In genomic region chr6:167760979-167761793, GRCh38 we compare ENCODE assay signal across 9 cellular contexts.
DNase-seq lines count a peak whose midpoint lies in the region; ATAC-seq and TF ChIP-seq lines count a peak whose summit lies in the region.
"Had no signal": no experiment of that assay in that cellular context is flagged by ENCODE, and none has a peak within 500 bp of the region (broad histone marks: within the 10 kb centered on the region; RNA-seq: fewer than 3 reads in every experiment).

No MANE protein-coding gene starts in this region.

- no peaks in the 10 kb centered on the region for H3K36me3 Mint-ChIP-seq in natural killer cell treated with Interleukin-12 subunit alpha and Interleukin-12 subunit beta and Interleukin-15 and Interleukin-18, amount 100 ng/mL, for 72 hours
- no peaks in the 10 kb centered on the region for H3K36me3 Mint-ChIP-seq in natural killer cell

- peaks cover 7 to 16% of the 10 kb centered on the region in 2 donors for H3K27me3 Mint-ChIP-seq in natural killer cell treated with Interleukin-12 subunit alpha and Interleukin-12 subunit beta and Interleukin-15 and Interleukin-18, amount 100 ng/mL, for 72 hours
- H3K27me3 Mint-ChIP-seq in natural killer cell (ENCODE audit: low read depth in 2 of 2): no peaks in the 10 kb centered on the region

- no peak overlapping the region for H3K4me2 ChIP-seq in osteoblast (ENCODE audit: insufficient read depth, low read length)

- H3K9me3 Mint-ChIP-seq in natural killer cell treated with Interleukin-12 subunit alpha and Interleukin-12 subunit beta and Interleukin-15 and Interleukin-18, amount 100 ng/mL, for 72 hours: no peaks in the 10 kb centered on the region
- H3K9me3 Mint-ChIP-seq in natural killer cell: no peaks in the 10 kb centered on the region

- peak; percentile 5 to 12 for ATAC-seq in natural killer cell treated with Interleukin-12 subunit alpha and Interleukin-12 subunit beta and Interleukin-15 and Interleukin-18, amount 100 ng/mL, for 72 hours
- no peak for ATAC-seq in natural killer cell
- ATAC-seq in heart right ventricle: peak; percentile 75 to 92 (median 84)
- no peak for ATAC-seq in HG02885 (IDR thresholded peaks at IDR 0.05; ENCODE audit: poor library complexity, unreplicated experiment)
- ATAC-seq in GM19395 (IDR thresholded peaks at IDR 0.05; ENCODE audit: unreplicated experiment): no peak

- intact Hi-C loops in natural killer cell (cut with micrococcal nuclease): no loop called here
- intact Hi-C loops in heart right ventricle (cut with DNase I): no loop called here
- intact Hi-C loops in uterus (cut with DNase I; ENCODE audit: low total_unique reads): no loop called here

- no peak for TF ChIP-seq CTCF in natural killer cell (IDR thresholded peaks at IDR 0.05)
- no peak for TF ChIP-seq CTCF in heart right ventricle (IDR thresholded peaks at IDR 0.05)
- TF ChIP-seq CTCF in osteoblast (IDR thresholded peaks at IDR 0.05; ENCODE audit: extremely low read depth, low read depth, low read length): no peak
- no peak for TF ChIP-seq CTCF in uterus (IDR thresholded peaks at IDR 0.05)

- no peak overlapping the region for H3K27ac Mint-ChIP-seq in natural killer cell treated with Interleukin-12 subunit alpha and Interleukin-12 subunit beta and Interleukin-15 and Interleukin-18, amount 100 ng/mL, for 72 hours
- H3K27ac Mint-ChIP-seq in natural killer cell: no peak overlapping the region

- H3K79me2 ChIP-seq in osteoblast (ENCODE audit: insufficient read depth, low read length): no peaks in the 10 kb centered on the region

- peaks cover 0 to 20% (median 7%) of the 10 kb centered on the region in 9 donors for H3K4me1 ChIP-seq in heart right ventricle
- no peaks in the 10 kb centered on the region for H3K4me1 ChIP-seq in osteoblast (ENCODE audit: insufficient read depth, low read length)
- peaks cover 0 to 7% of the 10 kb centered on the region in 2 donors for H3K4me1 ChIP-seq in uterus

- DNase-seq in natural killer cell treated with Interleukin-12 subunit alpha and Interleukin-12 subunit beta and Interleukin-15 and Interleukin-18, amount 100 ng/mL, for 72 hours (ENCODE audit: low spot score): no peak
- no peak for DNase-seq in natural killer cell
- DNase-seq in heart right ventricle: peak; percentile 53 to 60
- DNase-seq in osteoblast (ENCODE audit: insufficient read length, low spot score, missing footprints): peak; percentile 58
- DNase-seq in uterus: peak; percentile 48 to 59
- no peak for DNase-seq in MV-4-11 (lab: John Stamatoyannopoulos, UW)
- DNase-seq: glutamatergic neuron had no signal

- H3K4me1 Mint-ChIP-seq in natural killer cell treated with Interleukin-12 subunit alpha and Interleukin-12 subunit beta and Interleukin-15 and Interleukin-18, amount 100 ng/mL, for 72 hours (ENCODE audit: low read depth in 2 of 2): no peaks in the 10 kb centered on the region
- no peaks in the 10 kb centered on the region for H3K4me1 Mint-ChIP-seq in natural killer cell

- H3K4me3 ChIP-seq in heart right ventricle (no peak overlapping the region), osteoblast (ENCODE audit: insufficient read depth, low read length) (no peak overlapping the region), uterus (no peak overlapping the region)

- H3K9me3 ChIP-seq in heart right ventricle: no peaks in the 10 kb centered on the region
- H3K9me3 ChIP-seq in osteoblast (ENCODE audit: low read depth, low read length): no peaks in the 10 kb centered on the region
- H3K9me3 ChIP-seq in uterus: no peaks in the 10 kb centered on the region

- H3K36me3 ChIP-seq in heart right ventricle (no peaks in the 10 kb centered on the region), osteoblast (ENCODE audit: insufficient read depth, low read length) (no peaks in the 10 kb centered on the region), uterus (no peaks in the 10 kb centered on the region)

- H3K4me3 Mint-ChIP-seq in natural killer cell treated with Interleukin-12 subunit alpha and Interleukin-12 subunit beta and Interleukin-15 and Interleukin-18, amount 100 ng/mL, for 72 hours: no peak overlapping the region
- no peak overlapping the region for H3K4me3 Mint-ChIP-seq in natural killer cell

- no peaks in the 10 kb centered on the region for H4K20me1 ChIP-seq in osteoblast (ENCODE audit: insufficient read depth, low read length)

- no peak for TF ChIP-seq POLR2A in uterus (IDR thresholded peaks at IDR 0.05)

- H3K27me3 ChIP-seq in heart right ventricle (peaks cover 0 to 12% (median 0%) of the 10 kb centered on the region in 7 donors), osteoblast (ENCODE audit: insufficient read depth, low read length) (no peaks in the 10 kb centered on the region), uterus (no peaks in the 10 kb centered on the region)

- 55 to 56% methylated on average over 18 of the region's 18 CpGs for WGBS in heart right ventricle, 2 donors

- H3K27ac ChIP-seq in heart right ventricle: peak overlapping the region in 2 of 10 donors; percentile 31
- no peak overlapping the region for H3K27ac ChIP-seq in osteoblast (ENCODE audit: low read depth, low read length)
- peak overlapping the region in 1 of 2 donors; percentile 33 for H3K27ac ChIP-seq in uterus

- H2AFZ ChIP-seq in osteoblast (ENCODE audit: low read length): no peak overlapping the region

Comparison
In these comparisons a context has a peak if more than half of its experiments do, and no peak if none do; other contexts are left out.
1. ATAC-seq: peak in natural killer cell treated with Interleukin-12 subunit alpha and Interleukin-12 subunit beta and Interleukin-15 and Interleukin-18, amount 100 ng/mL, for 72 hours (2 of 2) and heart right ventricle (8 of 8); none in natural killer cell (0 of 3), HG02885 (single experiment) and GM19395 (single experiment).
2. DNase-seq: peak in heart right ventricle (2 of 2), osteoblast (single experiment) and uterus (2 of 2); none in natural killer cell treated with Interleukin-12 subunit alpha and Interleukin-12 subunit beta and Interleukin-15 and Interleukin-18, amount 100 ng/mL, for 72 hours (single experiment), natural killer cell (single experiment) and MV-4-11 (single experiment).